In the genomic region with DNA sequence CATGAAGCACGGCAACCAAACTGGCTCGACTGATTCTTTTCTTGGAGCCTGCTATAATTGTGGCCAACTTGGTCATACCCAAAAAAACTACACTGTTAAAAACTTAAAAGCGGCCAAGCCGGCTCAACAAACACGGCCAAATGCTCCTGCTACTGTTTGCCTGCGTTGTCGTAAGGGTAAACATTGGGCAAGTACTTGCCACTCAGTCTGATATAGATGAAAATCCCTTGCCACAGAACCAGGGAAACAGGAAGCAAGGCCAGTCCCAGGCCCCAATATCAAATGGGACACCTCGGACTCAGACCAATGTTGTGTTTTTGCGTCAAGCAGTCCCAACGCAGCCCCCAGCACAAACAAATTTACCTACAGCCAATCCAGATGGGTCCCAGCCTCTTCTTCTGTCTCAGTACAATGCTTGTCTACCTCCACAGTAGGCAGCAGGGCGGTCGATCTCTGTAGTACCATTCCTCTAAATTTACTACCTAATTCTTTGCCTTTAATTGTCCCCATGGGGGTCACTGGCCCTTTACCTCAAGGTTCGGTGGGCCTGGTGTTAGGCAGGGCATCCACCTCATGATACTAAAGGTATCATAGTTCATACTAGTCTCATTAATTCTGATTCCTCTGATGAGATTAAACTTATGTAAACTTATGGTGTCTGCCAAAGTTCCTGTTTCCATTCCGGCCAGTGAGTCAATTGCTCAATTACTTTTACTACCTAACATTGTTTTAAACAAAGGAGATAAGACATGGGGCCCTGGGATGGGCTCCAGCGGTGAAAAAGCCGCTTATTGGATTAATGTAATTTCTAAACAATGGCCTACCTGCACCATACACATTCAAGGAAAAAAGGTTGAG, we compare ENCODE assay signal across 23 cellular contexts. TPM values are rescaled to one million over a fixed set of nuclear protein-coding genes. Genes with fewer than 3 reads are reported as not detected.
A peak's percentile ranks its signal among the peaks of the same experiment; 100 is the strongest.
DNase-seq lines count a peak whose midpoint lies in the region; ATAC-seq and TF ChIP-seq lines count a peak whose summit lies in the region.
"Had no signal": no experiment of that assay in that cellular context is flagged by ENCODE, and none has a peak within 500 bp of the region (broad histone marks: within the 10 kb centered on the region; RNA-seq: fewer than 3 reads in every experiment).

No MANE protein-coding gene starts in this region.

- dilution Hi-C loops in mammary epithelial cell (cut with HindIII; ENCODE audit: low sequenced_read_pairs) = loop anchor here (5.0 kb wide), 1 partner anchor 106 kb away; no protein-coding TSS in a partner anchor

- no peak for TF ChIP-seq POLR2A in breast epithelium (IDR thresholded peaks at IDR 0.05)

- no peaks in the 10 kb centered on the region for H4K20me1 ChIP-seq in mammary epithelial cell (ENCODE audit: insufficient read depth, low read length)

- POLR2A ChIA-PET in WTC11 (lab: Charles Lee) = no interaction called here

- H3K36me3 ChIP-seq in breast epithelium = no peaks in the 10 kb centered on the region
- H3K36me3 ChIP-seq in mammary epithelial cell (ENCODE audit: insufficient read depth, low read length) = no peaks in the 10 kb centered on the region
- H3K36me3 ChIP-seq in left lung = no peaks in the 10 kb centered on the region

- peaks cover 7% of the 10 kb centered on the region for H3K27me3 Mint-ChIP-seq in WTC11 (ENCODE audit: low read depth)
- H3K27me3 Mint-ChIP-seq: activated CD4-positive, alpha-beta memory T cell treated with anti-CD3 and anti-CD28 coated beads for 36 hours; activated T-cell treated with anti-CD3 and anti-CD28 coated beads, Interleukin-2, amount 50 U/mL, for 24 hours had no signal

- H3K27ac ChIP-seq in breast epithelium = peak overlapping the region; percentile 44 to 85
- H3K27ac ChIP-seq in mammary epithelial cell (ENCODE audit: insufficient read depth, low read depth, low read length) = no peak overlapping the region
- H3K27ac ChIP-seq in left lung = peak overlapping the region; percentile 62 to 71
- H3K27ac ChIP-seq: A549; BLaER1 treated with 17β-estradiol and CSF1 and Interleukin-3, amounts not matched to agents 10 nM and 100 nM; epithelial cell of prostate; parathyroid adenoma had no signal

- CTCF ChIA-PET in mammary epithelial cell (lab: Charles Lee; ENCODE audit: low non-redundant PET) (no interaction called here), WTC11 (lab: Charles Lee) (interaction anchor here (0.9 to 1.3 kb wide), 4 partner anchors 16 to 208 kb away, joined by 3 to 7 read pairs (median 4); no protein-coding TSS in a partner anchor)

- H3K36me3 Mint-ChIP-seq in WTC11 = peaks cover 28% of the 10 kb centered on the region

- 97% methylated on average over 16 of the region's 16 CpGs for WGBS in mammary epithelial cell (ENCODE audit: low coverage, missing lambda C conversion rate)

- BruUV-seq in mammary epithelial cell (replicated peaks; lab: Mats Ljungman, UMichigan) = no TSS peak

- ATAC-seq in WTC11 (no peak), left lung (peak; percentile 30), GM19328 (IDR thresholded peaks at IDR 0.05; ENCODE audit: unreplicated experiment) (no peak)
- ATAC-seq: A549, natural killer cell had no signal

- H3K27me3 ChIP-seq in breast epithelium (no peaks in the 10 kb centered on the region), mammary epithelial cell (ENCODE audit: insufficient read depth, low read length) (no peaks in the 10 kb centered on the region), left lung (no peaks in the 10 kb centered on the region)
- H3K27me3 ChIP-seq: BLaER1 treated with 17β-estradiol and CSF1 and Interleukin-3, amounts not matched to agents 10 nM and 100 nM had no signal

- no peak for TF ChIP-seq CTCF in breast epithelium (IDR thresholded peaks at IDR 0.05)
- TF ChIP-seq CTCF in mammary epithelial cell (conservative IDR thresholded peaks at IDR 0.05 in 1 of 2, IDR thresholded peaks at IDR 0.05 in 1 of 2; ENCODE audit: extremely low read depth in 1 of 2, insufficient read depth in 1 of 2, low read depth in 1 of 2, low read length in 2 of 2) = no peak
- TF ChIP-seq CTCF in WTC11 (IDR thresholded peaks at IDR 0.05) = no peak
- TF ChIP-seq CTCF in left lung (IDR thresholded peaks at IDR 0.05) = no peak

- peaks cover 27% of the 10 kb centered on the region for H3K79me2 ChIP-seq in mammary epithelial cell (ENCODE audit: insufficient read depth, low read length)
- H3K79me2 ChIP-seq: parathyroid adenoma had no signal

- H3K4me3 ChIP-seq in breast epithelium (no peak overlapping the region), mammary epithelial cell (replicated peaks in 1 of 3; ENCODE audit: insufficient read depth in 1 of 3, low read depth in 2 of 3, low read length in 3 of 3) (no peak overlapping the region), left lung (no peak overlapping the region)
- H3K4me3 ChIP-seq: A549; BLaER1 treated with 17β-estradiol and CSF1 and Interleukin-3, amounts not matched to agents 10 nM and 100 nM had no signal

- DNase-seq in breast epithelium (ENCODE audit: low spot score in 2 of 2) = no peak
- DNase-seq in mammary epithelial cell = no peak
- DNase-seq in WTC11 (ENCODE audit: low spot score) = no peak
- peak; percentile 13 to 57 for DNase-seq in left lung
- no peak for DNase-seq in GM19238 (ENCODE audit: insufficient read length, low spot score)
- no peak for DNase-seq in NK-92 treated with Interleukin-12 subunit alpha and Interleukin-12 subunit beta, amount 100 ng/mL, for 24 hours (lab: John Stamatoyannopoulos, UW)
- no peak for DNase-seq in DMS79 (lab: John Stamatoyannopoulos, UW)
- DNase-seq: activated CD4-positive, alpha-beta memory T cell treated with anti-CD3 and anti-CD28 coated beads for 36 hours; activated naive CD4-positive, alpha-beta T cell treated with anti-CD3 and anti-CD28 coated beads, Interleukin-2, amount 50 U/mL, for 16 hours; activated T-cell treated with anti-CD3 and anti-CD28 coated beads, Interleukin-2, amount 50 U/mL, for 24 hours; cortex of kidney; hypothalamus; MM.1S; natural killer cell; NCI-H2081; NCI-H446; Right ventricle myocardium superior; T-helper 1 cell had no signal

- no peak overlapping the region for H3K4me3 Mint-ChIP-seq in WTC11
- H3K4me3 Mint-ChIP-seq: activated CD4-positive, alpha-beta memory T cell treated with anti-CD3 and anti-CD28 coated beads for 36 hours; activated T-cell treated with anti-CD3 and anti-CD28 coated beads, Interleukin-2, amount 50 U/mL, for 24 hours; natural killer cell had no signal

- H3K9ac ChIP-seq in mammary epithelial cell (ENCODE audit: insufficient read depth, low read length) = no peak overlapping the region
- H3K9ac ChIP-seq: BLaER1 treated with 17β-estradiol and CSF1 and Interleukin-3, amounts not matched to agents 10 nM and 100 nM; parathyroid adenoma had no signal

- intact Hi-C loops in breast epithelium (cut with DNase I; ENCODE audit: low total_unique reads) = no loop called here
- intact Hi-C loops in mammary epithelial cell (cut with micrococcal nuclease) = no loop called here
- intact Hi-C loops in left lung (cut with DNase I) = no loop called here

- peaks cover 0 to 6% of the 10 kb centered on the region in 2 donors for H3K4me1 ChIP-seq in breast epithelium
- peaks cover 15% of the 10 kb centered on the region for H3K4me1 ChIP-seq in mammary epithelial cell (ENCODE audit: insufficient read depth, low read length)
- peaks cover 11 to 54% of the 10 kb centered on the region in 2 donors for H3K4me1 ChIP-seq in left lung

- in situ Hi-C loops in mammary epithelial cell (cut with MboI; ENCODE audit: low sequenced_read_pairs in 2 of 2) = no loop called here

- no peak overlapping the region for H3K4me2 ChIP-seq in mammary epithelial cell (ENCODE audit: insufficient read depth, low read depth, low read length)
- H3K4me2 ChIP-seq: A549; BLaER1 treated with 17β-estradiol and CSF1 and Interleukin-3, amounts not matched to agents 10 nM and 100 nM had no signal

- H3K4me1 Mint-ChIP-seq in WTC11 = peaks cover 14% of the 10 kb centered on the region

- no peak overlapping the region for H2AFZ ChIP-seq in mammary epithelial cell (ENCODE audit: low read depth, low read length)
- H2AFZ ChIP-seq: parathyroid adenoma had no signal

- no peak overlapping the region for H3K27ac Mint-ChIP-seq in WTC11
- H3K27ac Mint-ChIP-seq: activated CD4-positive, alpha-beta memory T cell treated with anti-CD3 and anti-CD28 coated beads for 36 hours; activated T-cell treated with anti-CD3 and anti-CD28 coated beads, Interleukin-2, amount 50 U/mL, for 24 hours; natural killer cell had no signal

- H3K9me3 ChIP-seq in breast epithelium (no peaks in the 10 kb centered on the region), mammary epithelial cell (replicated peaks; ENCODE audit: insufficient read depth, low read length) (peaks cover 6% of the 10 kb centered on the region), left lung (peaks cover 0 to 10% of the 10 kb centered on the region in 2 donors)
- H3K9me3 ChIP-seq: A549 had no signal

- H3K9me3 Mint-ChIP-seq in WTC11 = peaks cover 28% of the 10 kb centered on the region

TF ChIP-seq in WTC11, 78 proteins besides CTCF, POLR2A, EP300 and RAD21 (continues in another document):
- TF ChIP-seq GABPB1 (CRISPR knock-in tag; IDR thresholded peaks at IDR 0.05) (peak; percentile 41; the same call in 1 of the 2 replicates), AR (CRISPR knock-in tag; IDR thresholded peaks at IDR 0.05) (no peak)

RNA-seq across cellular contexts. Expression of gene COMT, which starts 3.7 kb away (rescaled TPM):
- total RNA-seq in breast epithelium = 100 to 1,000 TPM; 136 to 198 (median 196) TPM
- total RNA-seq in mammary epithelial cell = 100 to 1,000 TPM; 180 to 193 TPM
- polyA plus RNA-seq in mammary epithelial cell = 362 TPM
- 84.3 TPM for polyA minus RNA-seq in mammary epithelial cell
- 30.8 to 38.0 TPM (median 36.1 TPM) in 3 replicates for total RNA-seq in WTC11 (2021)
- total RNA-seq in left lung = 100 to 1,000 TPM; 191 to 249 TPM

RNA-seq across cellular contexts. Expression of gene TXNRD2, which starts 3.8 kb away (rescaled TPM):
- 10 to 100 TPM; 13.8 to 22.8 (median 20.6) TPM for total RNA-seq in breast epithelium
- 10 to 100 TPM; 13.2 to 22.1 TPM for total RNA-seq in mammary epithelial cell
- 21.2 TPM for polyA plus RNA-seq in mammary epithelial cell
- polyA minus RNA-seq in mammary epithelial cell = 13.9 TPM
- total RNA-seq in WTC11 (2021) = 15.9 to 18.8 TPM (median 18.8 TPM) in 3 replicates
- 10 to 100 TPM; 36.5 to 42.8 TPM for total RNA-seq in left lung

Comparison
In these comparisons a context has a peak if more than half of its experiments do, and no peak if none do; other contexts are left out.
1. DNase-seq: peak in left lung (2 of 2); none in breast epithelium (0 of 2), mammary epithelial cell (single experiment), WTC11 (single experiment), GM19238 (single experiment), NK-92 treated with Interleukin-12 subunit alpha and Interleukin-12 subunit beta, amount 100 ng/mL, for 24 hours (single experiment) and DMS79 (single experiment).